14 cellular contexts compared by ENCODE assay signal in genomic region chr2:147867050-147867449, GRCh38.
"Had no signal": no experiment of that assay in that cellular context is flagged by ENCODE, and none has a peak within 500 bp of the region (broad histone marks: within the 10 kb centered on the region; RNA-seq: fewer than 3 reads in every experiment).

No MANE protein-coding gene starts in this region.

- H3K36me3 Mint-ChIP-seq: stimulated activated effector memory CD8-positive, alpha-beta T cell treated with anti-CD3 and anti-CD28 coated beads, Interleukin-12 subunit alpha, Interleukin-12 subunit beta, amount 100 ng/mL, for 72 hours had no signal

- H3K27me3 Mint-ChIP-seq: activated CD4-positive, alpha-beta memory T cell treated with anti-CD3 and anti-CD28 coated beads, Interleukin-2, amount 10 ng/mL, durations not matched to agents 7 days and 5 days had no signal

- H3K9me3 Mint-ChIP-seq: activated CD4-positive, alpha-beta memory T cell treated with anti-CD3 and anti-CD28 coated beads, Interleukin-2, amount 10 ng/mL, durations not matched to agents 7 days and 5 days; activated T-cell treated with anti-CD3 and anti-CD28 coated beads, Interleukin-2, amount 50 U/mL, for 72 hours; nephron; stimulated activated effector memory CD8-positive, alpha-beta T cell treated with anti-CD3 and anti-CD28 coated beads, Interleukin-12 subunit alpha, Interleukin-12 subunit beta, amount 100 ng/mL, for 72 hours had no signal

- H3K4me1 Mint-ChIP-seq: stimulated activated effector memory CD8-positive, alpha-beta T cell treated with anti-CD3 and anti-CD28 coated beads, Interleukin-12 subunit alpha, Interleukin-12 subunit beta, amount 100 ng/mL, for 72 hours had no signal

- ATAC-seq: activated T-cell treated with anti-CD3 and anti-CD28 coated beads, Interleukin-2, amount 50 U/mL, for 72 hours; gastrocnemius medialis; heart right ventricle; left lobe of liver; right lobe of liver; stimulated activated effector memory CD8-positive, alpha-beta T cell treated with anti-CD3 and anti-CD28 coated beads, Interleukin-12 subunit alpha, Interleukin-12 subunit beta, amount 100 ng/mL, for 72 hours had no signal

- H3K4me3 Mint-ChIP-seq: activated CD4-positive, alpha-beta memory T cell treated with anti-CD3 and anti-CD28 coated beads, Interleukin-2, amount 10 ng/mL, durations not matched to agents 7 days and 5 days; activated T-cell treated with anti-CD3 and anti-CD28 coated beads, Interleukin-2, amount 50 U/mL, for 72 hours; nephron; stimulated activated effector memory CD8-positive, alpha-beta T cell treated with anti-CD3 and anti-CD28 coated beads, Interleukin-12 subunit alpha, Interleukin-12 subunit beta, amount 100 ng/mL, for 72 hours had no signal

- H3K4me3 ChIP-seq: cardiac muscle cell, colonic mucosa, gastrocnemius medialis, heart right ventricle, prostate gland, right lobe of liver, tibial nerve had no signal

- DNase-seq: activated CD4-positive, alpha-beta memory T cell treated with anti-CD3 and anti-CD28 coated beads, Interleukin-2, amount 10 ng/mL, durations not matched to agents 7 days and 5 days; activated CD8-positive, alpha-beta memory T cell treated with anti-CD3 and anti-CD28 coated beads, Interleukin-2, amount 50 U/mL, for 4 hours; activated T-cell treated with anti-CD3 and anti-CD28 coated beads, Interleukin-2, amount 50 U/mL, for 72 hours; colonic mucosa; effector CD8-positive, alpha-beta T cell; gastrocnemius medialis; heart right ventricle; right lobe of liver had no signal

- H3K27ac Mint-ChIP-seq: activated CD4-positive, alpha-beta memory T cell treated with anti-CD3 and anti-CD28 coated beads, Interleukin-2, amount 10 ng/mL, durations not matched to agents 7 days and 5 days; activated T-cell treated with anti-CD3 and anti-CD28 coated beads, Interleukin-2, amount 50 U/mL, for 72 hours; nephron; stimulated activated effector memory CD8-positive, alpha-beta T cell treated with anti-CD3 and anti-CD28 coated beads, Interleukin-12 subunit alpha, Interleukin-12 subunit beta, amount 100 ng/mL, for 72 hours had no signal
